8 cellular contexts compared by ENCODE assay signal in the genomic region with DNA sequence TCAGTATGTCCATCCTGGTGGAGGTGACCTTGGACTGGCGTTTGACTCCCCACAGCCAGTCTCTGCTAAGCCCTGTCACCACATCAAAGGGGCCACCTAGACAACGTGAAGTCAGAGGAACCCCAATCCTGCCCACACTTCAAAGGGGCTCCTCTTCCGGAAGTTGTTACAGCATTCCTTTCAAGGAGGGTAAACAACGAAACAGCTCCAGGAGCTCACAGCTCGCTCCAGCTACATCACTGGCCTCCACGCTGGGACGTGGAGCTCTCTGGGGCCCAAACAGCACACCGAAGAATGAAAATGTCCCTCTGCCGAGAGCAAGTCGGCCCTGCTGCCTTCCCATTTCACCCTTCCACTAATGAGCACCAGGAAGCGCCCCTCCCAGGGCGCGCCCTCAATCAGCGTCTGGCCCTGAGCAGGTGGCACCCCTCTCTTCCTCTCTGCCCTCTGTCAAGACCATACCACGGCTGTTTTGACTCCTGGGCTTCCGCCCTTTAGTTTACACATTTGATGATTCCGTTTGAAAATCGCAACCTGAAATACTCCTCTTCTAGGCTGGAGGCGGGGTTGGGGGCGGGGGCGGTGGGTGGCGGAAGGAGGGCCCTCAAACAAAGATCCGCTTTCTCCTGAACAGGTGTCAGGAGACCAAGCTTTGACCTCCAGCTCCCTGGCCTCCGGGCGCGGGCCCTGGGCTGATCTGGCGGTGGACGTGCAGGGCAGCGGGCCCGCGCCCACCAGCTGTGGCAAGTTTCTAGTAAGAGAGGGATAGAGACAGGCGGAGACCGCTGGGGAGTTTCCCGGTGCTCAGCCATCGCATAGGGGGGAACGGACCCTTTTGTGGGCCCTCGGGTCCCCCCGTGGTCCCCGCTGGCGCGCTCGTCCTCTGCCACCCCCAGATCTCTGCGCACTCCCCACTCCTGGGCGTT. TPM values are rescaled to one million over a fixed set of nuclear protein-coding genes. Genes with fewer than 3 reads are reported as not detected.
DNase-seq lines count a peak whose midpoint lies in the region; ATAC-seq and TF ChIP-seq lines count a peak whose summit lies in the region.

No MANE protein-coding gene starts in this region.

- DNase-seq in AG09309 (ENCODE audit: low read depth) (no peak), HAP-1 (ENCODE audit: low spot score in 2 of 2) (peak in 1 of 2 experiments; percentile 16), endothelial cell (ENCODE audit: low spot score) (peak; percentile 36), neural progenitor cell (ENCODE audit: low spot score) (peak; percentile 59), transverse colon (peak; percentile 87), NCI-H187 (lab: John Stamatoyannopoulos, UW) (no peak)
- DNase-seq in activated CD4-positive, alpha-beta T cell treated with anti-CD3 and anti-CD28 coated beads, Interleukin-2, amount 50 U/mL, for 48 hours, result peak; percentile 61 to 72

- H3K4me2 ChIP-seq in neural progenitor cell, result peak overlapping the region; percentile 99

- no peak for ATAC-seq in HG02610 (IDR thresholded peaks at IDR 0.05; ENCODE audit: unreplicated experiment)

- H3K4me1 ChIP-seq in HAP-1 (no peaks in the 10 kb centered on the region), neural progenitor cell (peaks cover 9% of the 10 kb centered on the region), transverse colon (peaks cover 11 to 52% (median 39%) of the 10 kb centered on the region in 4 donors)

- in situ Hi-C loops in HAP-1 (cut with MboI; ENCODE audit: low sequenced_read_pairs), result no loop called here
- in situ Hi-C loops in transverse colon (cut with MboI; ENCODE audit: low pct_ligation_motif_present in 1 of 4, low pct_unique_long_range_greater_than_20kb in 1 of 4, low sequenced_read_pairs in 3 of 4), result no loop called here

- no peaks in the 10 kb centered on the region for H3K36me3 Mint-ChIP-seq in endothelial cell (ENCODE audit: low read depth, unreplicated experiment)
- H3K36me3 Mint-ChIP-seq in neural progenitor cell, result no peaks in the 10 kb centered on the region

- no peaks in the 10 kb centered on the region for H4K20me1 ChIP-seq in neural progenitor cell (ENCODE audit: low read depth)

- peak overlapping the region; percentile 76 for H3K4me3 Mint-ChIP-seq in endothelial cell (ENCODE audit: unreplicated experiment)
- H3K4me3 Mint-ChIP-seq in neural progenitor cell, result peak overlapping the region; percentile 82

- no peaks in the 10 kb centered on the region for H3K27me3 ChIP-seq in HAP-1 (ENCODE audit: low read depth)
- H3K27me3 ChIP-seq in neural progenitor cell, result peaks cover 61% of the 10 kb centered on the region
- no peaks in the 10 kb centered on the region for H3K27me3 ChIP-seq in transverse colon

- no peak overlapping the region for H3K27ac Mint-ChIP-seq in endothelial cell (ENCODE audit: unreplicated experiment)
- no peak overlapping the region for H3K27ac Mint-ChIP-seq in neural progenitor cell

- 6 to 17% methylated on average over 2 to 44 of the region's 44 CpGs for WGBS in transverse colon (ENCODE audit: low coverage in 1 of 2), 2 donors

- peak; percentile 23 for TF ChIP-seq EP300 in transverse colon (IDR thresholded peaks at IDR 0.05; ENCODE audit: low read depth)

- intact Hi-C loops in transverse colon (cut with DNase I; ENCODE audit: low total_unique reads), result loop anchor here (5.0 kb wide), 1 partner anchor 53 kb away; a partner anchor contains a TSS

- H2AFZ ChIP-seq in neural progenitor cell (replicated peaks), result peak overlapping the region; percentile 90

- peak overlapping the region; percentile 19 for H3K4me3 ChIP-seq in AG09309 (ENCODE audit: control insufficient read depth, low read depth, low read length)
- peak overlapping the region; percentile 9; the same call in 1 of the 2 replicates for H3K4me3 ChIP-seq in HAP-1
- peak overlapping the region; percentile 75 for H3K4me3 ChIP-seq in neural progenitor cell
- peak overlapping the region; percentile 33 to 56 (median 48) for H3K4me3 ChIP-seq in transverse colon

- H3K27me3 Mint-ChIP-seq in endothelial cell (ENCODE audit: unreplicated experiment), result peaks cover 5% of the 10 kb centered on the region
- H3K27me3 Mint-ChIP-seq in neural progenitor cell (ENCODE audit: insufficient read depth, low read depth), result peaks cover 22% of the 10 kb centered on the region

- H3K4me1 Mint-ChIP-seq in endothelial cell (ENCODE audit: unreplicated experiment) (peaks cover 10% of the 10 kb centered on the region), neural progenitor cell (peaks cover 20% of the 10 kb centered on the region)

- TF ChIP-seq CTCF in AG09309 (IDR thresholded peaks at IDR 0.05; ENCODE audit: control insufficient read depth, insufficient read depth, low read depth, low read length, missing control alignments) (no peak), endothelial cell (IDR thresholded peaks at IDR 0.05; ENCODE audit: unreplicated experiment) (no peak), neural progenitor cell (IDR thresholded peaks at IDR 0.05) (no peak), transverse colon (IDR thresholded peaks at IDR 0.05) (peak in 1 of 5 experiments; percentile 27)

- H3F3A ChIP-seq in neural progenitor cell (ENCODE audit: low read depth), result peaks cover 19% of the 10 kb centered on the region

- peak; percentile 82 for TF ChIP-seq POLR2A in transverse colon (IDR thresholded peaks at IDR 0.05)

- H3K27ac ChIP-seq in neural progenitor cell (no peak overlapping the region), transverse colon (peak overlapping the region; percentile 89 to 96 (median 90))

- no peaks in the 10 kb centered on the region for H3K79me2 ChIP-seq in neural progenitor cell (ENCODE audit: low read depth)

- H3K9me3 ChIP-seq in HAP-1 (no peaks in the 10 kb centered on the region), neural progenitor cell (ENCODE audit: low read depth) (no peaks in the 10 kb centered on the region), transverse colon (no peaks in the 10 kb centered on the region)

- no peaks in the 10 kb centered on the region for H3K9me3 Mint-ChIP-seq in endothelial cell (ENCODE audit: unreplicated experiment)
- H3K9me3 Mint-ChIP-seq in neural progenitor cell, result no peaks in the 10 kb centered on the region

- H3K9ac ChIP-seq in neural progenitor cell, result no peak overlapping the region

- no peaks in the 10 kb centered on the region for H3K36me3 ChIP-seq in HAP-1 (replicated peaks)
- no peaks in the 10 kb centered on the region for H3K36me3 ChIP-seq in neural progenitor cell
- no peaks in the 10 kb centered on the region for H3K36me3 ChIP-seq in transverse colon

RNA-seq across cellular contexts. Expression of a gene that starts 53.1 kb away (rescaled TPM):
- total RNA-seq in endothelial cell (ENCODE audit: unreplicated experiment) (14.8 TPM), neural progenitor cell (ENCODE audit: low replicate concordance) (10.5 and 13.6 TPM in 2 replicates), transverse colon (10 to 100 TPM; 21.9 to 84.2 (median 54.6) TPM)

Comparison
In these comparisons a context has a peak if more than half of its experiments do, and no peak if none do; other contexts are left out.
1. DNase-seq: peak in activated CD4-positive, alpha-beta T cell treated with anti-CD3 and anti-CD28 coated beads, Interleukin-2, amount 50 U/mL, for 48 hours (2 of 2), endothelial cell (single experiment), neural progenitor cell (single experiment) and transverse colon (single experiment); none in AG09309 (single experiment) and NCI-H187 (0 of 2).
2. H3K4me3 ChIP-seq: peak in every context shown above with its lines; median percentile 75 in neural progenitor cell; 48 in transverse colon; 19 in AG09309; 9 in HAP-1.